In genomic region chr11:135027461-135027860, GRCh38 we compare ENCODE assay signal across 1 cellular context.
A peak's percentile ranks its signal among the peaks of the same experiment; 100 is the strongest.
TF ChIP-seq lines count a peak whose summit lies in the region.

No MANE protein-coding gene starts in this region.

TF ChIP-seq in K562, 482 proteins besides CTCF, POLR2A, EP300 and RAD21 (continued from another document):
- TF ChIP-seq, protein P1, sequence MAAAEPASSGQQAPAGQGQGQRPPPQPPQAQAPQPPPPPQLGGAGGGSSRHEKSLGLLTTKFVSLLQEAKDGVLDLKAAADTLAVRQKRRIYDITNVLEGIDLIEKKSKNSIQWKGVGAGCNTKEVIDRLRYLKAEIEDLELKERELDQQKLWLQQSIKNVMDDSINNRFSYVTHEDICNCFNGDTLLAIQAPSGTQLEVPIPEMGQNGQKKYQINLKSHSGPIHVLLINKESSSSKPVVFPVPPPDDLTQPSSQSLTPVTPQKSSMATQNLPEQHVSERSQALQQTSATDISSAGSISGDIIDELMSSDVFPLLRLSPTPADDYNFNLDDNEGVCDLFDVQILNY (CRISPR knock-in tag; IDR thresholded peaks at IDR 0.05), result no peak
- TF ChIP-seq MIER1 (IDR thresholded peaks at IDR 0.05; ENCODE audit: low read depth), result peak; percentile 90
- TF ChIP-seq ZSCAN32 (CRISPR knock-in tag; IDR thresholded peaks at IDR 0.05), result no peak
- TF ChIP-seq ZBTB5 (IDR thresholded peaks at IDR 0.05), result no peak
- no peak for TF ChIP-seq MTF1 (CRISPR knock-in tag; IDR thresholded peaks at IDR 0.05; ENCODE audit: borderline replicate concordance)
- no peak for TF ChIP-seq JUNB (CRISPR knock-in tag; conservative IDR thresholded peaks at IDR 0.05)
- no peak for TF ChIP-seq GTF2A2 (tag; IDR thresholded peaks at IDR 0.05)
- no peak for TF ChIP-seq CEBPG (CRISPR knock-in tag; IDR thresholded peaks at IDR 0.05)
- TF ChIP-seq CEBPG (tag; conservative IDR thresholded peaks at IDR 0.05 in 1 of 2, IDR thresholded peaks at IDR 0.05 in 1 of 2), result 0 out of 4 replicates have a peak, but pooled peaks of 1 of the 2 experiments have one; percentile 9
- TF ChIP-seq CREM (IDR thresholded peaks at IDR 0.05; ENCODE audit: low read depth), result peak; percentile 60
- no peak for TF ChIP-seq ZNF507 (tag; conservative IDR thresholded peaks at IDR 0.05)
- peak; percentile 95 for TF ChIP-seq EHMT2 (IDR thresholded peaks at IDR 0.05)
- no peak for TF ChIP-seq ZEB2 (IDR thresholded peaks at IDR 0.05)
- no peak for TF ChIP-seq ZFP30 (CRISPR knock-in tag; IDR thresholded peaks at IDR 0.05; ENCODE audit: borderline replicate concordance)
- no peak for TF ChIP-seq SMARCB1 (IDR thresholded peaks at IDR 0.05; ENCODE audit: insufficient read length, low read depth)
- TF ChIP-seq ZBTB1 (CRISPR knock-in tag; IDR thresholded peaks at IDR 0.05; ENCODE audit: borderline replicate concordance, low read depth), result no peak
- no peak for TF ChIP-seq ZNF277 (CRISPR knock-in tag; IDR thresholded peaks at IDR 0.05; ENCODE audit: borderline replicate concordance)
- TF ChIP-seq REST (CRISPR knock-in tag; IDR thresholded peaks at IDR 0.05; ENCODE audit: low read depth), result peak; percentile 92
- no peak for TF ChIP-seq ARNT (IDR thresholded peaks at IDR 0.05)
- TF ChIP-seq ARID1B (IDR thresholded peaks at IDR 0.05), result no peak
- no peak for TF ChIP-seq ILF3 (IDR thresholded peaks at IDR 0.05; ENCODE audit: borderline replicate concordance)
- no peak for TF ChIP-seq CHD2 (IDR thresholded peaks at IDR 0.05; ENCODE audit: low read depth, low read length)
- TF ChIP-seq TEAD4 (IDR thresholded peaks at IDR 0.05; ENCODE audit: low read length), result no peak
- TF ChIP-seq TEAD4 (CRISPR knock-in tag; IDR thresholded peaks at IDR 0.05; ENCODE audit: borderline replicate concordance), result no peak
- TF ChIP-seq ZNF740 (CRISPR knock-in tag; IDR thresholded peaks at IDR 0.05), result no peak
- no peak for TF ChIP-seq ZNF740 (tag; IDR thresholded peaks at IDR 0.05)
- TF ChIP-seq EGR1 (conservative IDR thresholded peaks at IDR 0.05), result no peak
- no peak for TF ChIP-seq ATF1 (CRISPR knock-in tag; IDR thresholded peaks at IDR 0.05)
- 0 out of 2 replicates have a peak, but pooled peaks have one; percentile 23 for TF ChIP-seq ATF1 (tag; IDR thresholded peaks at IDR 0.05)
- TF ChIP-seq, protein P2, sequence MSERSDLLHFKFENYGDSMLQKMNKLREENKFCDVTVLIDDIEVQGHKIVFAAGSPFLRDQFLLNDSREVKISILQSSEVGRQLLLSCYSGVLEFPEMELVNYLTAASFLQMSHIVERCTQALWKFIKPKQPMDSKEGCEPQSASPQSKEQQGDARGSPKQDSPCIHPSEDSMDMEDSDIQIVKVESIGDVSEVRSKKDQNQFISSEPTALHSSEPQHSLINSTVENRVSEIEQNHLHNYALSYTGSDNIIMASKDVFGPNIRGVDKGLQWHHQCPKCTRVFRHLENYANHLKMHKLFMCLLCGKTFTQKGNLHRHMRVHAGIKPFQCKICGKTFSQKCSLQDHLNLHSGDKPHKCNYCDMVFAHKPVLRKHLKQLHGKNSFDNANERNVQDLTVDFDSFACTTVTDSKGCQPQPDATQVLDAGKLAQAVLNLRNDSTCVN (CRISPR knock-in tag; IDR thresholded peaks at IDR 0.05), result no peak
